In genomic region chr17:3710951-3711383, GRCh38 we compare ENCODE assay signal across 8 cellular contexts. TPM values are rescaled to one million over a fixed set of nuclear protein-coding genes. Genes with fewer than 3 reads are reported as not detected.
DNase-seq lines count a peak whose midpoint lies in the region; ATAC-seq, FAIRE-seq and TF ChIP-seq lines count a peak whose summit lies in the region.

No MANE protein-coding gene starts in this region.

- H3K4me1 ChIP-seq in mucosa of descending colon (ENCODE audit: low read depth), result no peaks in the 10 kb centered on the region

- no peak overlapping the region for H3K4me3 ChIP-seq in mucosa of descending colon

- ATAC-seq in HG02610 (IDR thresholded peaks at IDR 0.05; ENCODE audit: unreplicated experiment) (peak; percentile 90), mucosa of descending colon (peak; percentile 93)

- peaks cover 4% of the 10 kb centered on the region for H3K36me3 ChIP-seq in mucosa of descending colon (ENCODE audit: low read depth)

- no peaks in the 10 kb centered on the region for H3K9me3 ChIP-seq in mucosa of descending colon

- peak; percentile 100 for FAIRE-seq in GM18507 (lab: Jason Lieb, UNC)

- DNase-seq in GM18507 (ENCODE audit: extremely low spot score, insufficient read length, low read depth), result peak; percentile 72
- DNase-seq in NOMO-1 (lab: John Stamatoyannopoulos, UW; ENCODE audit: unreplicated experiment in 2 of 2), result peak; percentile 81 to 93
- DNase-seq in activated T-cell treated with anti-CD3 and anti-CD28 coated beads, Interleukin-2, amount 50 U/mL, for 1 hour, result peak; percentile 51
- peak in 1 of 3 donors; percentile 42 for DNase-seq in mucosa of descending colon
- no peak for DNase-seq in NCI-H2227 treated with DMSO at 0.1 percent for 48 hours (lab: John Stamatoyannopoulos, UW)
- no peak for DNase-seq in iPS-NIHi11 (ENCODE audit: low spot score)
- no peak for DNase-seq in NCI-H1092 (lab: John Stamatoyannopoulos, UW)

- intact Hi-C loops in mucosa of descending colon (cut with DNase I, micrococcal nuclease), result no loop called here

- no peak for TF ChIP-seq CTCF in mucosa of descending colon (IDR thresholded peaks at IDR 0.05)

RNA-seq across cellular contexts. Expression of gene HASPIN, which starts 12.7 kb away (rescaled TPM):
- total RNA-seq in mucosa of descending colon, result 1 to 10 TPM in 2 of 3 donors, under 1 TPM in 1; 0.70 to 3.6 (median 1.1) TPM

RNA-seq across cellular contexts. Expression of gene P2RX5, which starts 15.0 kb away (rescaled TPM):
- 1 to 10 TPM in 2 of 3 donors, under 1 TPM in 1; 0.73 to 2.6 (median 2.2) TPM for total RNA-seq in mucosa of descending colon

RNA-seq across cellular contexts. Expression of gene EMC6, which starts 42.4 kb away (rescaled TPM):
- 10 to 100 TPM; 29.3 to 41.3 (median 32.8) TPM for total RNA-seq in mucosa of descending colon

RNA-seq across cellular contexts. Expression of gene TAX1BP3, which starts 42.6 kb away (rescaled TPM):
- 100 to 1,000 TPM; 162 to 297 (median 197) TPM for total RNA-seq in mucosa of descending colon

Comparison
In these comparisons a context has a peak if more than half of its experiments do, and no peak if none do; other contexts are left out.
1. DNase-seq: peak in GM18507 (single experiment), NOMO-1 (2 of 2) and activated T-cell treated with anti-CD3 and anti-CD28 coated beads, Interleukin-2, amount 50 U/mL, for 1 hour (single experiment); none in NCI-H2227 treated with DMSO at 0.1 percent for 48 hours (single experiment), iPS-NIHi11 (single experiment) and NCI-H1092 (single experiment).